ENCODE assay signal across 8 cellular contexts in the genomic region with DNA sequence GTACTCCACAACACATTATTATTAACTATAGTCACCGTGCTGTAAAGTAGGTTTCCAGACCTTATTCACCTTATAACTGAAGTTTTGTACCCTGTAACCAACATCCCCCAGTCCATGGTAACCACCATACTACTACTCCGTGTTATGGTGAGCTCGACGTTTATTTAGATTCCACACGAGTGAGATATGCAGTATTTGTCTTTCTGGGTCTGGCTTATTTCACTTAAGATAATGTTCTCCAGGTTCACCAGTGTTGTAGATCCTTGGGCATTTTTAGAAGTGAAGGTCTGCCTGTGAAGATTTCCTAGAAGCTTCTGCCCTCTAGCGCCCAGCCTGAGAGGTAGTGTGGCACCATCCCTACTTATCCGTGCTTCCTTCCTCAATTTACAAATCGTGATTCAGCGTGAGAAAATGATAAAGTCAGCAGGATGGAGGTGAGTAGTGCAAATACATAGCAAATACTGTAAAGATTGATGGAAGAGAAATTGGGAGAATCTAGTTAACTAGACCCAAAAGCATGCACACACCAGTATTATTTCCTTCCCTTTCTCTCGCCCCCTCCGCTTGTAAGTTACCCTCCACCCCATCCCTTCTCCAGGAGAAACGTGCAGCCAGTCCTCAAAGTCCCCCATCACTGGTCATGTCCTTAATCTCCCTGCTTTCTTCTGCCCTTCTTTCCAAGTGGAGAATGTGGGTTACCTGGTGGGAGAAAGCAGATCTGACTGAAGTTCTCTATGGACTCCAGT. TPM values are rescaled to one million over a fixed set of nuclear protein-coding genes. Genes with fewer than 3 reads are reported as not detected.
DNase-seq lines count a peak whose midpoint lies in the region; ATAC-seq, FAIRE-seq and TF ChIP-seq lines count a peak whose summit lies in the region.

No MANE protein-coding gene starts in this region.

- TF ChIP-seq POLR2A in gastroesophageal sphincter (IDR thresholded peaks at IDR 0.05) = no peak

- no peaks in the 10 kb centered on the region for H3K9me3 ChIP-seq in GM23248 (ENCODE audit: low read depth)
- H3K9me3 ChIP-seq in gastroesophageal sphincter = no peaks in the 10 kb centered on the region
- no peaks in the 10 kb centered on the region for H3K9me3 ChIP-seq in pancreas

- no peaks in the 10 kb centered on the region for H3K27me3 ChIP-seq in GM23248 (replicated peaks; ENCODE audit: insufficient read depth)
- no peaks in the 10 kb centered on the region for H3K27me3 ChIP-seq in gastroesophageal sphincter
- no peaks in the 10 kb centered on the region for H3K27me3 ChIP-seq in pancreas

- TF ChIP-seq EP300 in gastroesophageal sphincter (IDR thresholded peaks at IDR 0.05) = no peak

- no peaks in the 10 kb centered on the region for H3K4me1 ChIP-seq in GM23248 (ENCODE audit: insufficient read depth)
- peaks cover 0 to 9% (median 4%) of the 10 kb centered on the region in 3 donors for H3K4me1 ChIP-seq in gastroesophageal sphincter
- no peaks in the 10 kb centered on the region for H3K4me1 ChIP-seq in pancreas

- peak; percentile 59 for FAIRE-seq in pancreas (lab: Jason Lieb, UNC)

- intact Hi-C loops in pancreas (cut with DNase I) = loop anchor here in 2 of 3 donors (5.0 kb wide), 2 partner anchors 233 to 238 kb away; no protein-coding TSS in a partner anchor

- H3K79me2 ChIP-seq in GM23248 (ENCODE audit: insufficient read depth) = no peaks in the 10 kb centered on the region

- H3K36me3 ChIP-seq in GM23248 (ENCODE audit: low read depth) (no peaks in the 10 kb centered on the region), gastroesophageal sphincter (no peaks in the 10 kb centered on the region), pancreas (no peaks in the 10 kb centered on the region)

- peak; percentile 67 for ATAC-seq in gastroesophageal sphincter
- peak; percentile 68 to 95 (median 94) for ATAC-seq in pancreas

- H3K9me2 ChIP-seq in GM23248 (ENCODE audit: insufficient read depth) = no peaks in the 10 kb centered on the region

- H3K4me3 ChIP-seq in GM23248 = no peak overlapping the region
- H3K4me3 ChIP-seq in gastroesophageal sphincter = no peak overlapping the region
- H3K4me3 ChIP-seq in pancreas = no peak overlapping the region

- H3K27ac ChIP-seq in GM23248 (no peak overlapping the region), gastroesophageal sphincter (no peak overlapping the region), pancreas (no peak overlapping the region)

- H3F3A ChIP-seq in GM23248 (ENCODE audit: insufficient read depth) = no peaks in the 10 kb centered on the region

- in situ Hi-C loops in GM23248 (cut with MboI) = no loop called here

- peak overlapping the region; percentile 36; the same call in 1 of the 2 replicates for H2AFZ ChIP-seq in GM23248

- H3K4me2 ChIP-seq in GM23248 (ENCODE audit: unreplicated experiment) = no peak overlapping the region

- H3K9ac ChIP-seq in GM23248 = no peak overlapping the region

- DNase-seq in D341Med (ENCODE audit: low spot score) = peak; percentile 73
- peak; percentile 84 for DNase-seq in GM23248
- DNase-seq in NCI-H524 (lab: John Stamatoyannopoulos, UW) = peak; percentile 22 to 63
- DNase-seq in activated T-cell treated with anti-CD3 and anti-CD28 coated beads, Interleukin-2, amount 50 U/mL, for 1 hour = peak; percentile 26
- peak in 4 of 6 donors; percentile 6 to 54 (median 34) for DNase-seq in pancreas
- no peak for DNase-seq in effector CD8-positive, alpha-beta T cell (lab: John Stamatoyannopoulos, UW)
- no peak for DNase-seq in NCI-H2171 treated with DMSO at 0.1 percent for 48 hours (lab: John Stamatoyannopoulos, UW)

- TF ChIP-seq CTCF in gastroesophageal sphincter (IDR thresholded peaks at IDR 0.05) = peak; percentile 43 to 72 (median 58)
- peak; percentile 17 to 55 (median 42) for TF ChIP-seq CTCF in pancreas (IDR thresholded peaks at IDR 0.05)

- WGBS in GM23248 (ENCODE audit: low coverage in 1 of 2, low lambda C conversion rate in 2 of 2, missing lambda C conversion rate in 2 of 2), 2 experiments = 18% methylated on average over 12 of the region's 12 CpGs
- WGBS in gastroesophageal sphincter (ENCODE audit: low coverage in 1 of 2), 2 donors = 11 to 24% methylated on average over 10 to 12 of the region's 12 CpGs
- 19 to 21% methylated on average over 12 of the region's 12 CpGs for WGBS in pancreas, 2 donors

- H4K20me1 ChIP-seq in GM23248 (ENCODE audit: insufficient read depth) = no peaks in the 10 kb centered on the region

RNA-seq across cellular contexts. Expression of gene DISC1, which starts 36.0 kb away (rescaled TPM):
- 1.2 and 2.0 TPM in 2 replicates for total RNA-seq in GM23248 (2014; rRNA removed; shearing (Covaris generic))
- 0.29 and 0.43 TPM in 2 replicates for polyA plus RNA-seq in GM23248 (2016; fragmentation: Nextera tagmentation; extraction: Ambion mirVana)
- 1 to 10 TPM; 4.4 to 9.8 (median 6.8) TPM for total RNA-seq in gastroesophageal sphincter
- 1 to 10 TPM in 5 of 6 donors, under 1 TPM in 1; 0.91 to 6.6 (median 2.2) TPM for total RNA-seq in pancreas
- polyA plus RNA-seq in pancreas = under 1 TPM; 0.42 to 0.91 TPM

Comparison
In these comparisons a context has a peak if more than half of its experiments do, and no peak if none do; other contexts are left out.
1. DNase-seq: peak in D341Med (single experiment), GM23248 (single experiment), NCI-H524 (2 of 2), activated T-cell treated with anti-CD3 and anti-CD28 coated beads, Interleukin-2, amount 50 U/mL, for 1 hour (single experiment) and pancreas (4 of 6); none in effector CD8-positive, alpha-beta T cell (single experiment) and NCI-H2171 treated with DMSO at 0.1 percent for 48 hours (single experiment).